ENCODE assay signal across 17 cellular contexts in genomic region chr12:57222286-57223190, GRCh38. TPM values are rescaled to one million over a fixed set of nuclear protein-coding genes. Genes with fewer than 3 reads are reported as not detected.
DNase-seq lines count a peak whose midpoint lies in the region; ATAC-seq, FAIRE-seq and TF ChIP-seq lines count a peak whose summit lies in the region.
"Had no signal": no experiment of that assay in that cellular context is flagged by ENCODE, and none has a peak within 500 bp of the region (broad histone marks: within the 10 kb centered on the region; RNA-seq: fewer than 3 reads in every experiment).

No MANE protein-coding gene starts in this region.

- TF ChIP-seq CTCF in HepG2 (CRISPR knock-in tag; IDR thresholded peaks at IDR 0.05) (no peak; the same call in 1 of the 2 replicates), right lobe of liver (IDR thresholded peaks at IDR 0.05) (no peak), type B pancreatic cell (conservative IDR thresholded peaks at IDR 0.05) (no peak), ascending aorta (IDR thresholded peaks at IDR 0.05) (no peak)

- TF ChIP-seq POLR2A in HepG2 (IDR thresholded peaks at IDR 0.05; ENCODE audit: insufficient read depth in 1 of 2, low read depth in 2 of 2, low read length in 2 of 2) (no peak), right lobe of liver (IDR thresholded peaks at IDR 0.05) (no peak)

- H3K27me3 ChIP-seq in HepG2 (ENCODE audit: control insufficient read depth in 1 of 2, insufficient read depth in 2 of 2, low read length in 2 of 2) (peaks cover 17 to 85% of the 10 kb centered on the region in 2 experiments; a peak in 4 of 5 replicates), right lobe of liver (peaks cover 0 to 25% of the 10 kb centered on the region in 2 donors), NT2/D1 (ENCODE audit: insufficient read depth, insufficient read length) (peaks cover 88% of the 10 kb centered on the region), ascending aorta (peaks cover 9% of the 10 kb centered on the region)

- ATAC-seq in HepG2 = peak; percentile 11; the same call in 2 of the 3 replicates
- no peak for ATAC-seq in right lobe of liver

- H3K36me3 ChIP-seq in HepG2 (replicated peaks in 1 of 2; ENCODE audit: control insufficient read depth in 1 of 2, insufficient read depth in 2 of 2, low read length in 2 of 2) (no peaks in the 10 kb centered on the region), right lobe of liver (no peaks in the 10 kb centered on the region), NT2/D1 (ENCODE audit: insufficient read depth, insufficient read length, low read length) (no peaks in the 10 kb centered on the region), ascending aorta (no peaks in the 10 kb centered on the region)

- no peak overlapping the region for H2AFZ ChIP-seq in HepG2 (ENCODE audit: low read length)

- no TSS peak for BruUV-seq in HepG2 (replicated peaks; lab: Mats Ljungman, UMichigan)

- H3K4me3 ChIP-seq in HepG2 (replicated peaks in 1 of 3; ENCODE audit: insufficient read depth in 1 of 3, low read depth in 2 of 3, low read length in 3 of 3) (no peak overlapping the region), right lobe of liver (no peak overlapping the region), NT2/D1 (ENCODE audit: insufficient read length, low read depth) (no peak overlapping the region), ascending aorta (no peak overlapping the region)
- H3K4me3 ChIP-seq: SK-N-MC had no signal

- H3K27ac ChIP-seq in HepG2 (ENCODE audit: extremely low read length, insufficient read depth, low read length) (no peak overlapping the region), right lobe of liver (no peak overlapping the region), ascending aorta (no peak overlapping the region), substantia nigra (ENCODE audit: low read depth, low read length, poor library complexity, severe bottlenecking) (no peak overlapping the region)
- H3K27ac ChIP-seq: SK-N-MC had no signal

- H3K4me1 Mint-ChIP-seq in immature natural killer cell (peaks cover 57 to 58% of the 10 kb centered on the region in 2 donors), type B pancreatic cell (ENCODE audit: unreplicated experiment) (peaks cover 56% of the 10 kb centered on the region)

- FAIRE-seq in HepG2 (lab: Jason Lieb, UNC) = no peak
- FAIRE-seq: D721Med had no signal

- TF ChIP-seq EP300 in HepG2 (IDR thresholded peaks at IDR 0.05; ENCODE audit: low read depth in 2 of 2, low read length in 2 of 2) = no peak
- TF ChIP-seq EP300 in HepG2 (CRISPR knock-in tag; IDR thresholded peaks at IDR 0.05; ENCODE audit: borderline replicate concordance) = no peak

- POLR2A ChIA-PET in HepG2 (lab: Yijun Ruan, JAX) = interaction anchor here (1.0 to 1.6 kb wide), 3 partner anchors 7 to 94 kb away, joined by 3 to 6 read pairs (median 5); partner anchors contain the start of genes LRP1 and SHMT2

- TF ChIP-seq RAD21 in HepG2 (CRISPR knock-in tag; IDR thresholded peaks at IDR 0.05) = no peak

- H3K36me3 Mint-ChIP-seq in immature natural killer cell (no peaks in the 10 kb centered on the region), type B pancreatic cell (no peaks in the 10 kb centered on the region)

- H3K4me1 ChIP-seq in HepG2 (ENCODE audit: insufficient read depth, low read length) (peaks cover 56% of the 10 kb centered on the region), right lobe of liver (peaks cover 0 to under 1% (median 0%) of the 10 kb centered on the region in 4 donors), NT2/D1 (ENCODE audit: insufficient read depth, insufficient read length) (peaks cover 34% of the 10 kb centered on the region), ascending aorta (peaks cover 0 to 4% of the 10 kb centered on the region in 2 donors)

- H3K9me3 ChIP-seq in HepG2 (ENCODE audit: low read length) (no peaks in the 10 kb centered on the region), right lobe of liver (no peaks in the 10 kb centered on the region), NT2/D1 (ENCODE audit: insufficient read depth, low read length) (no peaks in the 10 kb centered on the region), ascending aorta (no peaks in the 10 kb centered on the region)

- H3K9ac ChIP-seq in HepG2 (ENCODE audit: insufficient read depth, low read depth, low read length) (no peak overlapping the region), NT2/D1 (ENCODE audit: insufficient read length, low read depth) (peak overlapping the region; percentile 27)

- 42% methylated on average over 3 of the region's 13 CpGs for WGBS in HepG2 (ENCODE audit: low lambda C conversion rate)
- WGBS in right lobe of liver (ENCODE audit: insufficient coverage, low coverage, low lambda C conversion rate, missing lambda C conversion rate) = 26% methylated on average over 9 of the region's 13 CpGs

- H3K4me3 Mint-ChIP-seq in immature natural killer cell (peak overlapping the region; percentile 54 to 75 (median 71)), type B pancreatic cell (peak overlapping the region; percentile 57)
- H3K4me3 Mint-ChIP-seq: CD4-positive, alpha-beta T cell had no signal

- CTCF ChIA-PET in HepG2 (lab: Yijun Ruan, JAX; ENCODE audit: low intra/inter-chr PET ratio, low total read pairs) = interaction anchor here (8.7 kb wide), 1 partner anchor 17 kb away, joined by 87 read pairs; a partner anchor contains a TSS

- no peaks in the 10 kb centered on the region for H3K79me2 ChIP-seq in HepG2 (ENCODE audit: insufficient read depth, low read length)

- H3K27ac Mint-ChIP-seq in immature natural killer cell = peak overlapping the region in 5 of 6 donors; percentile 74 to 93 (median 80)
- H3K27ac Mint-ChIP-seq in type B pancreatic cell = peak overlapping the region; percentile 22
- H3K27ac Mint-ChIP-seq: CD4-positive, alpha-beta T cell; H9 had no signal

- intact Hi-C loops in HepG2 (cut with micrococcal nuclease; ENCODE audit: unreplicated experiment) = no loop called here
- intact Hi-C loops in right lobe of liver (cut with DNase I) = no loop called here
- intact Hi-C loops in posterior vena cava (cut with DNase I) = no loop called here
- intact Hi-C loops in ascending aorta (cut with DNase I) = no loop called here

- peaks cover 40 to 58% (median 56%) of the 10 kb centered on the region in 3 donors for H3K27me3 Mint-ChIP-seq in immature natural killer cell (ENCODE audit: low read depth in 3 of 3)
- peaks cover 84% of the 10 kb centered on the region for H3K27me3 Mint-ChIP-seq in type B pancreatic cell

- H4K20me1 ChIP-seq in HepG2 (ENCODE audit: insufficient read depth, low read length) = no peaks in the 10 kb centered on the region

- in situ Hi-C loops in HepG2 (cut with HindIII; ENCODE audit: extremely low pct_ligation_motif_present, low pct_unique_long_range_greater_than_20kb) = no loop called here

- H3K4me2 ChIP-seq in HepG2 (ENCODE audit: low read depth, low read length) = peak overlapping the region; percentile 19; the same call in 1 of the 2 replicates

- H3K9me3 Mint-ChIP-seq in immature natural killer cell = no peaks in the 10 kb centered on the region
- no peaks in the 10 kb centered on the region for H3K9me3 Mint-ChIP-seq in type B pancreatic cell
- H3K9me3 Mint-ChIP-seq: CD4-positive, alpha-beta T cell had no signal

- DNase-seq in HepG2 (ENCODE audit: low spot score) (no peak), right lobe of liver (no peak), NT2/D1 (ENCODE audit: low read depth, low spot score) (no peak), immature natural killer cell (no peak), type B pancreatic cell (ENCODE audit: extremely low spot score, unreplicated experiment) (no peak), posterior vena cava (ENCODE audit: low spot score) (no peak), ascending aorta (ENCODE audit: low spot score in 2 of 2) (no peak), substantia nigra (lab: John Stamatoyannopoulos, UW) (no peak)
- DNase-seq: ACHN; CD4-positive, alpha-beta T cell; H9; IMR-90; NCI-H1436; NCI-H2029 treated with DMSO at 0.1 percent for 48 hours; NCI-H524 treated with DMSO at 0.1 percent for 48 hours had no signal

RNA-seq across cellular contexts. Expression of gene NXPH4, which starts 5.9 kb away (rescaled TPM):
- total RNA-seq in HepG2 (2016; rRNA removed; fragmentation: Illumina TruSeq; extraction: Trizol) = not detected in 2 replicates
- not detected in 2 replicates for total RNA-seq in HepG2 (2016; cell fraction: cytosol; rRNA removed; fragmentation: Illumina TruSeq; extraction: Trizol; ENCODE audit: low read depth)
- total RNA-seq in HepG2 (2016; cell fraction: insoluble cytoplasmic fraction; rRNA removed; fragmentation: Illumina TruSeq; extraction: Trizol) = not detected in 2 replicates
- not detected in 2 replicates for total RNA-seq in HepG2 (2016; cell fraction: membrane; rRNA removed; fragmentation: Illumina TruSeq; extraction: Trizol)
- not detected in 2 replicates for total RNA-seq in HepG2 (2016; cell fraction: nucleus; rRNA removed; fragmentation: Illumina TruSeq; extraction: Trizol)
- polyA plus RNA-seq in HepG2 (2011; rRNA removed) = 0.13 and 0.24 TPM in 2 replicates
- 0.18 and 0.24 TPM in 2 replicates for polyA plus RNA-seq in HepG2 (2011; cell fraction: cytosol; rRNA removed)
- 0.54 and 0.55 TPM in 2 replicates for polyA plus RNA-seq in HepG2 (2011; cell fraction: nucleus; rRNA removed)
- polyA plus RNA-seq in HepG2 (2012) = 1.9 and 2.5 TPM in 2 replicates
- polyA plus RNA-seq in HepG2 (2016; cell fraction: cytosol; fragmentation: Illumina TruSeq; extraction: Trizol; ENCODE audit: low read depth) = not detected in 2 replicates
- not detected in 2 replicates for polyA plus RNA-seq in HepG2 (2016; cell fraction: insoluble cytoplasmic fraction; fragmentation: Illumina TruSeq; extraction: Trizol; ENCODE audit: low read depth)
- not detected in 2 replicates for polyA plus RNA-seq in HepG2 (2016; cell fraction: membrane; fragmentation: Illumina TruSeq; extraction: Trizol; ENCODE audit: low read depth)
- polyA plus RNA-seq in HepG2 (2016; cell fraction: nucleus; fragmentation: Illumina TruSeq; extraction: Trizol; ENCODE audit: insufficient read depth, low read depth) = not detected in 2 replicates
- polyA minus RNA-seq in HepG2 (2011; rRNA and poly(A)+ RNA removed; ENCODE audit: low replicate concordance) = 0.30 and 2.2 TPM in 2 replicates
- not detected in 2 replicates for polyA minus RNA-seq in HepG2 (2011; cell fraction: cytosol; rRNA and poly(A)+ RNA removed)
- polyA minus RNA-seq in HepG2 (2011; cell fraction: nucleus; rRNA and poly(A)+ RNA removed) = 0.25 TPM in 1 of 2 replicates, not detected in the other
- 1 to 10 TPM in 2 of 6 experiments, under 1 TPM in 1, not detected in 3; 0.87 to 1.5 (median 1.2) TPM for total RNA-seq in right lobe of liver
- polyA plus RNA-seq in immature natural killer cell = not detected
- 15.1 and 45.5 TPM in 2 replicates for total RNA-seq in type B pancreatic cell (ENCODE audit: low replicate concordance)
- total RNA-seq in posterior vena cava = under 1 TPM; 0.24 to 0.79 TPM
- not detected for total RNA-seq in ascending aorta
- total RNA-seq: CD4-positive, alpha-beta T cell had no signal

RNA-seq across cellular contexts. Expression of gene SHMT2, which starts 7.0 kb away (rescaled TPM):
- total RNA-seq in HepG2 (2016; rRNA removed; fragmentation: Illumina TruSeq; extraction: Trizol) = 181 and 184 TPM in 2 replicates
- 34.5 and 40.7 TPM in 2 replicates for total RNA-seq in HepG2 (2016; cell fraction: cytosol; rRNA removed; fragmentation: Illumina TruSeq; extraction: Trizol; ENCODE audit: low read depth)
- total RNA-seq in HepG2 (2016; cell fraction: insoluble cytoplasmic fraction; rRNA removed; fragmentation: Illumina TruSeq; extraction: Trizol) = 185 and 193 TPM in 2 replicates
- total RNA-seq in HepG2 (2016; cell fraction: membrane; rRNA removed; fragmentation: Illumina TruSeq; extraction: Trizol) = 86.2 and 91.5 TPM in 2 replicates
- total RNA-seq in HepG2 (2016; cell fraction: nucleus; rRNA removed; fragmentation: Illumina TruSeq; extraction: Trizol) = 87.0 and 104 TPM in 2 replicates
- 393 and 420 TPM in 2 replicates for polyA plus RNA-seq in HepG2 (2011; rRNA removed)
- 388 and 543 TPM in 2 replicates for polyA plus RNA-seq in HepG2 (2011; cell fraction: cytosol; rRNA removed)
- polyA plus RNA-seq in HepG2 (2011; cell fraction: nucleus; rRNA removed) = 527 and 559 TPM in 2 replicates
- 193 and 317 TPM in 2 replicates for polyA plus RNA-seq in HepG2 (2012)
- polyA plus RNA-seq in HepG2 (2016; cell fraction: cytosol; fragmentation: Illumina TruSeq; extraction: Trizol; ENCODE audit: low read depth) = 47.3 and 51.9 TPM in 2 replicates
- polyA plus RNA-seq in HepG2 (2016; cell fraction: insoluble cytoplasmic fraction; fragmentation: Illumina TruSeq; extraction: Trizol; ENCODE audit: low read depth) = 228 and 257 TPM in 2 replicates
- polyA plus RNA-seq in HepG2 (2016; cell fraction: membrane; fragmentation: Illumina TruSeq; extraction: Trizol; ENCODE audit: low read depth) = 85.7 and 97.2 TPM in 2 replicates
- polyA plus RNA-seq in HepG2 (2016; cell fraction: nucleus; fragmentation: Illumina TruSeq; extraction: Trizol; ENCODE audit: insufficient read depth, low read depth) = 161 and 174 TPM in 2 replicates
- 452 and 685 TPM in 2 replicates for polyA minus RNA-seq in HepG2 (2011; rRNA and poly(A)+ RNA removed; ENCODE audit: low replicate concordance)
- polyA minus RNA-seq in HepG2 (2011; cell fraction: cytosol; rRNA and poly(A)+ RNA removed) = 216 and 224 TPM in 2 replicates
- 130 and 151 TPM in 2 replicates for polyA minus RNA-seq in HepG2 (2011; cell fraction: nucleus; rRNA and poly(A)+ RNA removed)
- total RNA-seq in right lobe of liver = 100 to 1,000 TPM; 157 to 228 (median 194) TPM
- 10 to 100 TPM; 43.1 to 50.8 (median 49.3) TPM for polyA plus RNA-seq in immature natural killer cell
- 108 and 131 TPM in 2 replicates for total RNA-seq in type B pancreatic cell (ENCODE audit: low replicate concordance)
- total RNA-seq in posterior vena cava = 10 to 100 TPM; 53.2 to 53.7 TPM
- 136 TPM for total RNA-seq in ascending aorta

RNA-seq across cellular contexts. Expression of gene STAC3, which starts 28.4 kb away (rescaled TPM):
- total RNA-seq in HepG2 (2016; rRNA removed; fragmentation: Illumina TruSeq; extraction: Trizol) (0.14 and 0.18 TPM in 2 replicates), right lobe of liver (1 to 10 TPM in 5 of 6 experiments, under 1 TPM in 1; 0.98 to 4.5 (median 1.8) TPM), type B pancreatic cell (ENCODE audit: low replicate concordance) (1.6 and 4.8 TPM in 2 replicates), posterior vena cava (1 to 10 TPM; 1.2 to 2.8 TPM), ascending aorta (not detected)
- total RNA-seq in HepG2 (2016; cell fraction: cytosol; rRNA removed; fragmentation: Illumina TruSeq; extraction: Trizol; ENCODE audit: low read depth) = not detected in 2 replicates
- 0.25 and 0.26 TPM in 2 replicates for total RNA-seq in HepG2 (2016; cell fraction: insoluble cytoplasmic fraction; rRNA removed; fragmentation: Illumina TruSeq; extraction: Trizol)
- total RNA-seq in HepG2 (2016; cell fraction: membrane; rRNA removed; fragmentation: Illumina TruSeq; extraction: Trizol) = not detected in 2 replicates
- 0.34 and 0.62 TPM in 2 replicates for total RNA-seq in HepG2 (2016; cell fraction: nucleus; rRNA removed; fragmentation: Illumina TruSeq; extraction: Trizol)
- polyA plus RNA-seq in HepG2 (2011; rRNA removed) (0.22 and 0.27 TPM in 2 replicates), immature natural killer cell (not detected)
- 0.05 and 0.17 TPM in 2 replicates for polyA plus RNA-seq in HepG2 (2011; cell fraction: cytosol; rRNA removed)
- polyA plus RNA-seq in HepG2 (2011; cell fraction: nucleus; rRNA removed) = 1.3 TPM in 2 replicates
- polyA plus RNA-seq in HepG2 (2012) = 0.34 and 0.49 TPM in 2 replicates
- 0.12 TPM in 1 of 2 replicates, not detected in the other for polyA plus RNA-seq in HepG2 (2016; cell fraction: cytosol; fragmentation: Illumina TruSeq; extraction: Trizol; ENCODE audit: low read depth)
- 0.19 and 0.38 TPM in 2 replicates for polyA plus RNA-seq in HepG2 (2016; cell fraction: insoluble cytoplasmic fraction; fragmentation: Illumina TruSeq; extraction: Trizol; ENCODE audit: low read depth)
- 0.18 TPM in 1 of 2 replicates, not detected in the other for polyA plus RNA-seq in HepG2 (2016; cell fraction: membrane; fragmentation: Illumina TruSeq; extraction: Trizol; ENCODE audit: low read depth)
- 1.4 and 2.4 TPM in 2 replicates for polyA plus RNA-seq in HepG2 (2016; cell fraction: nucleus; fragmentation: Illumina TruSeq; extraction: Trizol; ENCODE audit: insufficient read depth, low read depth)
- 0.54 TPM in 1 of 2 replicates, not detected in the other for polyA minus RNA-seq in HepG2 (2011; rRNA and poly(A)+ RNA removed; ENCODE audit: low replicate concordance)
- not detected in 2 replicates for polyA minus RNA-seq in HepG2 (2011; cell fraction: cytosol; rRNA and poly(A)+ RNA removed)
- 0.99 and 1.3 TPM in 2 replicates for polyA minus RNA-seq in HepG2 (2011; cell fraction: nucleus; rRNA and poly(A)+ RNA removed)
